25 cellular contexts compared by ENCODE assay signal in the genomic region with DNA sequence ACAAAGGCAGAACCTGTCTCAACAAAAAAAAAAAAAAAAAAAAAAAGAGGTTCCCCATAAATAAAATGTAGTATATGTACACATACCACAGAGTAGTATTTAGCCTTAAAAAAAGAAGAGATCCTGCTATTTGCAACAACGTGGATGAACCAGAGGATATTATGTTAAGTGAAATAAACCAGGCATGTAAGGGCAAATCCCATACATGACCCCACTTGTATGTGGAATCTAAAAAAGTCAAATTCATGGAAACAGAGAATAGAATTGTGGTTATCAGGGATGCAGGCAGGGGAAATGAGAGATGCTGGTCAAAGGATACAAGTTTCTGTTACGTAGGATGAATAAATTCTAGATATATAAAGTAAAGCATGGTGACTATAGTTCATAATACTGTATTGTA. TPM values are rescaled to one million over a fixed set of nuclear protein-coding genes. Genes with fewer than 3 reads are reported as not detected.
"Had no signal": no experiment of that assay in that cellular context is flagged by ENCODE, and none has a peak within 500 bp of the region (broad histone marks: within the 10 kb centered on the region; RNA-seq: fewer than 3 reads in every experiment).

No MANE protein-coding gene starts in this region.

- H3K4me3 ChIP-seq: left lung, lower lobe of right lung, mucosa of descending colon, ovary, right atrium auricular region, right lobe of liver, smooth muscle cell, tibial nerve, uterus had no signal

- H3K27me3 ChIP-seq: left lung, ovary, right atrium auricular region, right lobe of liver, tibial nerve, uterus had no signal

- H3K9me3 Mint-ChIP-seq: immature natural killer cell; mesothelial cell of epicardium; naive thymus-derived CD4-positive, alpha-beta T cell; natural killer cell treated with Interleukin-12 subunit alpha and Interleukin-12 subunit beta and Interleukin-15 and Interleukin-18, amount 100 ng/mL, for 72 hours; stimulated activated memory B cell treated with anti-CD40 and anti-IgM and Interleukin-4, amounts not matched to agents 10 μg/mL and 1 μg/mL and 100 μg/mL, for 72 hours; stimulated activated naive CD8-positive, alpha-beta T cell treated with anti-CD3 and anti-CD28 coated beads, Interleukin-15, amount 100 ng/mL, for 72 hours; type B pancreatic cell had no signal

- H3K27me3 Mint-ChIP-seq: progenitor cell of endocrine pancreas, type B pancreatic cell had no signal

- H3K36me3 ChIP-seq: left lung, lower lobe of right lung, ovary, right atrium auricular region, right lobe of liver, uterus had no signal

- DNase-seq: hypothalamus; immature natural killer cell; left lung; lower lobe of right lung; mesendoderm; mucosa of descending colon; naive thymus-derived CD4-positive, alpha-beta T cell; ovary; right lobe of liver; stimulated activated CD4-positive, alpha-beta T cell treated with anti-CD3 and anti-CD28 coated beads, Interleukin-1b, Interleukin-23, amount 100 ng/mL, for 48 hours; stimulated activated CD4-positive, alpha-beta T cell treated with anti-CD3 and anti-CD28 coated beads, Interleukin-2, amount 100 ng/mL, for 48 hours; stimulated activated CD4-positive, alpha-beta T cell treated with anti-CD3 and anti-CD28 coated beads, Interleukin-4, amount 100 ng/mL, for 4 hours; stimulated activated CD8-positive, alpha-beta memory T cell treated with anti-CD3 and anti-CD28 coated beads, Interleukin-4, amount 100 ng/mL, for 48 hours; stimulated activated naive CD4-positive, alpha-beta T cell treated with Interleukin-2 at 50 U/mL for 16 hours; stimulated activated naive CD8-positive, alpha-beta T cell treated with anti-CD3 and anti-CD28 coated beads, Interleukin-15, amount 100 ng/mL, for 72 hours; substantia nigra; uterus had no signal

- H3K27ac Mint-ChIP-seq: immature natural killer cell; mesothelial cell of epicardium; naive thymus-derived CD4-positive, alpha-beta T cell; natural killer cell treated with Interleukin-12 subunit alpha and Interleukin-12 subunit beta and Interleukin-15 and Interleukin-18, amount 100 ng/mL, for 72 hours; progenitor cell of endocrine pancreas; stimulated activated memory B cell treated with anti-CD40 and anti-IgM and Interleukin-4, amounts not matched to agents 10 μg/mL and 1 μg/mL and 100 μg/mL, for 72 hours; type B pancreatic cell had no signal

- H3K27ac ChIP-seq: left lung, lower lobe of right lung, ovary, right atrium auricular region, right lobe of liver, tibial nerve, uterus had no signal

- H3K36me3 Mint-ChIP-seq: immature natural killer cell; naive thymus-derived CD4-positive, alpha-beta T cell; natural killer cell treated with Interleukin-12 subunit alpha and Interleukin-12 subunit beta and Interleukin-15 and Interleukin-18, amount 100 ng/mL, for 72 hours; stimulated activated memory B cell treated with anti-CD40 and anti-IgM and Interleukin-4, amounts not matched to agents 10 μg/mL and 1 μg/mL and 100 μg/mL, for 72 hours had no signal

- H3K9me3 ChIP-seq: left lung, lower lobe of right lung, mucosa of descending colon, ovary, right atrium auricular region, right lobe of liver, tibial nerve, uterus had no signal

- H3K4me1 ChIP-seq: left lung, lower lobe of right lung, right atrium auricular region, right lobe of liver, tibial nerve, uterus had no signal

- ATAC-seq: left lung; lower lobe of right lung; mucosa of descending colon; naive thymus-derived CD4-positive, alpha-beta T cell; natural killer cell treated with Interleukin-12 subunit alpha and Interleukin-12 subunit beta and Interleukin-15 and Interleukin-18, amount 100 ng/mL, for 72 hours; right lobe of liver; stimulated activated memory B cell treated with anti-CD40 and anti-IgM and Interleukin-4, amounts not matched to agents 10 μg/mL and 1 μg/mL and 100 μg/mL, for 72 hours; stimulated activated naive CD8-positive, alpha-beta T cell treated with anti-CD3 and anti-CD28 coated beads, Interleukin-15, amount 100 ng/mL, for 72 hours had no signal

- H3K4me1 Mint-ChIP-seq: immature natural killer cell; mesothelial cell of epicardium; naive thymus-derived CD4-positive, alpha-beta T cell; stimulated activated naive CD8-positive, alpha-beta T cell treated with anti-CD3 and anti-CD28 coated beads, Interleukin-15, amount 100 ng/mL, for 72 hours had no signal

- H3K4me3 Mint-ChIP-seq: immature natural killer cell; mesothelial cell of epicardium; naive thymus-derived CD4-positive, alpha-beta T cell; natural killer cell treated with Interleukin-12 subunit alpha and Interleukin-12 subunit beta and Interleukin-15 and Interleukin-18, amount 100 ng/mL, for 72 hours; stimulated activated memory B cell treated with anti-CD40 and anti-IgM and Interleukin-4, amounts not matched to agents 10 μg/mL and 1 μg/mL and 100 μg/mL, for 72 hours; stimulated activated naive CD8-positive, alpha-beta T cell treated with anti-CD3 and anti-CD28 coated beads, Interleukin-15, amount 100 ng/mL, for 72 hours; type B pancreatic cell had no signal

RNA-seq across cellular contexts. Expression of gene SLC44A3, which starts 16.7 kb away (rescaled TPM):
- total RNA-seq: natural killer cell treated with Interleukin-12 subunit alpha and Interleukin-12 subunit beta and Interleukin-15 and Interleukin-18, amount 100 ng/mL, for 72 hours had no signal
